In the genomic region with DNA sequence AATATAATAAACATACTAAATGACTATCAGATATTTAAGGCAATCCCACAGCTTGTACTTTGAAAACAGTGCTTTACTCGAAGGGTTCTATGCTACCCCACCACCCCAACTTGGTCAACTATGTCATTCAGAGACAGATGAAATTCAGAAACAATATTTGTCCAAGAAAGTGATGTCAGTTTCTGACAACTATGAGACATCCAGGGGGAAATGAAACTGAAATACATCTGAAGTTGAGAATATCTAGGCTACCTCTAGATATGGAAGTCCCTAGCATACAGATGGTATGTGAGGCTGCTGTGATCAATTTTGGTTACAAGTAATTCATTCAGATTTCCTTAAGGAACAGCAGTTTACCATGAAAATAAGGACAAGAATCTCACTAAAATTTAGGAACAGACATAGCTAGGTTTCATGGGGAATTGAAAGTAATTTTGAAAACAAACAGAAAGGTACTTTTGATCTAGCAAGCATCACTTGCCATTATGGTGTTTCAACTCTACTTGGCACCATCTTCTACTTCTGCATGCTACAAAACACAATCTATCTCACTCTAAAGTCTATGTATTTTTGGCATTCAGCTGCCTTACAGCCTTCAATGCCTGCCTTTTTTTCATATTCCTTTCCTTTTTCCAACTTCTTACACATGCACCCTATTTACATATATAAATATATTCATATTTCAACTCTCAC, we compare ENCODE assay signal across 13 cellular contexts. TPM values are rescaled to one million over a fixed set of nuclear protein-coding genes. Genes with fewer than 3 reads are reported as not detected.
A peak's percentile ranks its signal among the peaks of the same experiment; 100 is the strongest.
DNase-seq lines count a peak whose midpoint lies in the region; ATAC-seq and TF ChIP-seq lines count a peak whose summit lies in the region.
"Had no signal": no experiment of that assay in that cellular context is flagged by ENCODE, and none has a peak within 500 bp of the region (broad histone marks: within the 10 kb centered on the region; RNA-seq: fewer than 3 reads in every experiment).

No MANE protein-coding gene starts in this region.

- peak; percentile 90 for ATAC-seq in GM21528 (IDR thresholded peaks at IDR 0.05; ENCODE audit: low FRiP score, unreplicated experiment)
- peak; percentile 95 for ATAC-seq in HG03175 (IDR thresholded peaks at IDR 0.05; ENCODE audit: unreplicated experiment)
- peak; percentile 77 for ATAC-seq in stimulated activated effector memory CD8-positive, alpha-beta T cell treated with anti-CD3 and anti-CD28 coated beads, Interleukin-12 subunit alpha, Interleukin-12 subunit beta, amount 100 ng/mL, for 72 hours
- ATAC-seq: left lung had no signal

- no peaks in the 10 kb centered on the region for H3K27me3 ChIP-seq in breast epithelium
- H3K27me3 ChIP-seq: ascending aorta, esophagus muscularis mucosa, left lung had no signal

- TF ChIP-seq CTCF in breast epithelium (IDR thresholded peaks at IDR 0.05) = no peak

- no peak overlapping the region for H3K4me3 Mint-ChIP-seq in activated T-cell treated with anti-CD3 and anti-CD28 coated beads, Interleukin-2, amount 50 U/mL, for 24 hours
- H3K4me3 Mint-ChIP-seq in stimulated activated effector memory CD8-positive, alpha-beta T cell treated with anti-CD3 and anti-CD28 coated beads, Interleukin-12 subunit alpha, Interleukin-12 subunit beta, amount 100 ng/mL, for 72 hours = no peak overlapping the region

- no peak for DNase-seq in activated T-cell treated with anti-CD3 and anti-CD28 coated beads, Interleukin-2, amount 50 U/mL, for 24 hours
- DNase-seq in activated T-cell treated with anti-CD3 and anti-CD28 coated beads for 4 hours (no peak), activated gamma-delta T cell treated with Interleukin-2 at 50 U/mL for 16 hours (no peak), erythroblast (lab: John Stamatoyannopoulos, UW) (no peak), breast epithelium (ENCODE audit: low spot score in 2 of 2) (no peak)
- no peak for DNase-seq in stimulated activated effector memory CD8-positive, alpha-beta T cell treated with anti-CD3 and anti-CD28 coated beads, Interleukin-12 subunit alpha, Interleukin-12 subunit beta, amount 100 ng/mL, for 72 hours (ENCODE audit: low spot score in 2 of 2)
- DNase-seq: KBM-7, left lung had no signal

- H3K9me3 Mint-ChIP-seq in activated T-cell treated with anti-CD3 and anti-CD28 coated beads, Interleukin-2, amount 50 U/mL, for 24 hours = no peaks in the 10 kb centered on the region
- no peaks in the 10 kb centered on the region for H3K9me3 Mint-ChIP-seq in stimulated activated effector memory CD8-positive, alpha-beta T cell treated with anti-CD3 and anti-CD28 coated beads, Interleukin-12 subunit alpha, Interleukin-12 subunit beta, amount 100 ng/mL, for 72 hours

- peaks cover 36% of the 10 kb centered on the region for H3K4me1 Mint-ChIP-seq in activated T-cell treated with anti-CD3 and anti-CD28 coated beads, Interleukin-2, amount 50 U/mL, for 24 hours (ENCODE audit: low read depth)
- H3K4me1 Mint-ChIP-seq in stimulated activated effector memory CD8-positive, alpha-beta T cell treated with anti-CD3 and anti-CD28 coated beads, Interleukin-12 subunit alpha, Interleukin-12 subunit beta, amount 100 ng/mL, for 72 hours = peaks cover 8% of the 10 kb centered on the region

- H3K27me3 Mint-ChIP-seq in activated T-cell treated with anti-CD3 and anti-CD28 coated beads, Interleukin-2, amount 50 U/mL, for 24 hours = no peaks in the 10 kb centered on the region

- no peaks in the 10 kb centered on the region for H3K36me3 ChIP-seq in breast epithelium

- no peak overlapping the region for H3K27ac ChIP-seq in breast epithelium
- H3K27ac ChIP-seq: ascending aorta, esophagus muscularis mucosa, left lung, VCaP had no signal

- peak overlapping the region; percentile 80 for H3K27ac Mint-ChIP-seq in activated T-cell treated with anti-CD3 and anti-CD28 coated beads, Interleukin-2, amount 50 U/mL, for 24 hours
- H3K27ac Mint-ChIP-seq in stimulated activated effector memory CD8-positive, alpha-beta T cell treated with anti-CD3 and anti-CD28 coated beads, Interleukin-12 subunit alpha, Interleukin-12 subunit beta, amount 100 ng/mL, for 72 hours = peak overlapping the region; percentile 2

- no peak for TF ChIP-seq POLR2A in erythroblast (IDR thresholded peaks at IDR 0.05; ENCODE audit: low read length)
- TF ChIP-seq POLR2A in breast epithelium (IDR thresholded peaks at IDR 0.05) = no peak

- no peak overlapping the region for H3K4me3 ChIP-seq in breast epithelium
- H3K4me3 ChIP-seq: ascending aorta, esophagus muscularis mucosa, left lung had no signal

- H3K9me3 ChIP-seq in breast epithelium = no peaks in the 10 kb centered on the region
- H3K9me3 ChIP-seq: ascending aorta, esophagus muscularis mucosa, left lung had no signal

- intact Hi-C loops in breast epithelium (cut with DNase I; ENCODE audit: low total_unique reads) = no loop called here

- peaks cover 92% of the 10 kb centered on the region for H3K36me3 Mint-ChIP-seq in activated T-cell treated with anti-CD3 and anti-CD28 coated beads, Interleukin-2, amount 50 U/mL, for 24 hours (ENCODE audit: low read depth)
- H3K36me3 Mint-ChIP-seq in stimulated activated effector memory CD8-positive, alpha-beta T cell treated with anti-CD3 and anti-CD28 coated beads, Interleukin-12 subunit alpha, Interleukin-12 subunit beta, amount 100 ng/mL, for 72 hours = peaks cover 87% of the 10 kb centered on the region

- no peaks in the 10 kb centered on the region for H3K4me1 ChIP-seq in breast epithelium
- H3K4me1 ChIP-seq: ascending aorta, esophagus muscularis mucosa, left lung had no signal

RNA-seq across cellular contexts. Expression of a gene that starts 21.8 kb away (rescaled TPM):
- total RNA-seq in breast epithelium = 10 to 100 TPM; 62.6 to 97.9 (median 68.2) TPM

RNA-seq across cellular contexts. Expression of a gene that starts 21.9 kb away (rescaled TPM):
- 10 to 100 TPM; 32.1 to 37.6 (median 37.0) TPM for total RNA-seq in breast epithelium

RNA-seq across cellular contexts. Expression of a gene that starts 40.7 kb away (rescaled TPM):
- 1 to 10 TPM in 1 of 3 donors, under 1 TPM in 2; 0.80 to 1.5 (median 0.98) TPM for total RNA-seq in breast epithelium
- total RNA-seq: ascending aorta had no signal
